ENCODE assay signal across 22 cellular contexts in genomic region chr2:400988-401679, GRCh38.
DNase-seq lines count a peak whose midpoint lies in the region; ATAC-seq and TF ChIP-seq lines count a peak whose summit lies in the region.
"Had no signal": no experiment of that assay in that cellular context is flagged by ENCODE, and none has a peak within 500 bp of the region (broad histone marks: within the 10 kb centered on the region; RNA-seq: fewer than 3 reads in every experiment).

No MANE protein-coding gene starts in this region.

- H3K4me1 Mint-ChIP-seq in mesothelial cell of epicardium, result peaks cover 24% of the 10 kb centered on the region
- no peaks in the 10 kb centered on the region for H3K4me1 Mint-ChIP-seq in naive thymus-derived CD4-positive, alpha-beta T cell

- H3K4me3 Mint-ChIP-seq in mesothelial cell of epicardium, result no peak overlapping the region
- no peak overlapping the region for H3K4me3 Mint-ChIP-seq in naive thymus-derived CD4-positive, alpha-beta T cell
- H3K4me3 Mint-ChIP-seq: activated T-helper 1 cell treated with anti-CD3 and anti-CD28 coated beads, Interleukin-12 subunit alpha, Interleukin-12 subunit beta, Interleukin-2, Interleukin-4 antibody, amounts not matched to agents 30 ng/mL and 10 ng/mL and 1 ng/mL, durations not matched to agents 14 hours and 24 hours and 36 hours; CD4-positive, alpha-beta T cell; dendritic cell treated with granulocyte-macrophage colony-stimulating factor and Interleukin-4, amounts not matched to agents 40 ng/mL and 50 ng/mL, for 4 days had no signal

- no peaks in the 10 kb centered on the region for H3K4me1 ChIP-seq in naive thymus-derived CD4-positive, alpha-beta T cell (ENCODE audit: control insufficient read depth in 2 of 2, insufficient read depth in 2 of 2, low read length in 2 of 2)
- no peaks in the 10 kb centered on the region for H3K4me1 ChIP-seq in left ventricle myocardium inferior
- no peaks in the 10 kb centered on the region for H3K4me1 ChIP-seq in HAP-1

- peaks cover 18% of the 10 kb centered on the region for H3K27me3 Mint-ChIP-seq in mesothelial cell of epicardium (ENCODE audit: low read depth)
- H3K27me3 Mint-ChIP-seq in naive thymus-derived CD4-positive, alpha-beta T cell, result peaks cover 0 to 6% (median 0%) of the 10 kb centered on the region in 5 donors
- H3K27me3 Mint-ChIP-seq: CD4-positive, alpha-beta T cell; dendritic cell treated with granulocyte-macrophage colony-stimulating factor and Interleukin-4, amounts not matched to agents 40 ng/mL and 50 ng/mL, for 4 days had no signal

- no peak for TF ChIP-seq CTCF in mesothelial cell of epicardium (IDR thresholded peaks at IDR 0.05; ENCODE audit: unreplicated experiment)
- no peak for TF ChIP-seq CTCF in left ventricle myocardium inferior (IDR thresholded peaks at IDR 0.05; ENCODE audit: borderline replicate concordance)

- in situ Hi-C loops in HAP-1 (cut with MboI; ENCODE audit: low sequenced_read_pairs), result no loop called here

- CTCF ChIA-PET in naive thymus-derived CD4-positive, alpha-beta T cell (lab: Charles Lee), result no interaction called here

- ATAC-seq in naive thymus-derived CD4-positive, alpha-beta T cell, result no peak
- ATAC-seq: mucosa of descending colon, sciatic nerve had no signal

- peaks cover 11% of the 10 kb centered on the region for H3K9me3 Mint-ChIP-seq in mesothelial cell of epicardium
- H3K9me3 Mint-ChIP-seq in naive thymus-derived CD4-positive, alpha-beta T cell, result peaks cover 0 to 18% (median 9%) of the 10 kb centered on the region in 11 donors
- H3K9me3 Mint-ChIP-seq: CD4-positive, alpha-beta T cell had no signal

- no peaks in the 10 kb centered on the region for H3K36me3 ChIP-seq in SK-N-MC (ENCODE audit: insufficient read depth, low read length)
- H3K36me3 ChIP-seq in naive thymus-derived CD4-positive, alpha-beta T cell (ENCODE audit: control insufficient read depth in 2 of 3, insufficient read depth in 3 of 3, low read length in 3 of 3), result no peaks in the 10 kb centered on the region
- H3K36me3 ChIP-seq in left ventricle myocardium inferior, result no peaks in the 10 kb centered on the region
- no peaks in the 10 kb centered on the region for H3K36me3 ChIP-seq in HAP-1 (replicated peaks)
- H3K36me3 ChIP-seq: WERI-Rb-1 had no signal

- intact Hi-C loops in naive thymus-derived CD4-positive, alpha-beta T cell (cut with micrococcal nuclease), result no loop called here
- intact Hi-C loops in left ventricle myocardium inferior (cut with micrococcal nuclease), result no loop called here

- H3K36me3 Mint-ChIP-seq in mesothelial cell of epicardium, result no peaks in the 10 kb centered on the region
- peaks cover 0 to 11% (median 0%) of the 10 kb centered on the region in 5 donors for H3K36me3 Mint-ChIP-seq in naive thymus-derived CD4-positive, alpha-beta T cell

- DNase-seq in DMS 273 (lab: John Stamatoyannopoulos, UW; ENCODE audit: unreplicated experiment), result peak; percentile 38
- no peak for DNase-seq in DMS 273 treated with DMSO at 0.1 percent for 48 hours (lab: John Stamatoyannopoulos, UW)
- peak; percentile 44 for DNase-seq in Daoy (ENCODE audit: low read depth)
- DNase-seq in SK-N-MC (ENCODE audit: low read depth, low spot score), result peak; percentile 2
- peak; percentile 45 to 78 for DNase-seq in mesothelial cell of epicardium (ENCODE audit: low spot score in 2 of 2, unreplicated experiment in 2 of 2)
- DNase-seq in naive thymus-derived CD4-positive, alpha-beta T cell, result no peak
- DNase-seq in left ventricle myocardium inferior, result no peak
- DNase-seq in HAP-1 (ENCODE audit: low spot score in 2 of 2), result no peak
- DNase-seq: activated CD4-positive, alpha-beta T cell treated with anti-CD3 and anti-CD28 coated beads, Interleukin-2, amount 50 U/mL, for 1 hour; activated naive CD4-positive, alpha-beta T cell treated with anti-CD3 and anti-CD28 coated beads, Interleukin-2, amount 50 U/mL, for 16 hours; amygdala; caudate nucleus; CD4-positive, alpha-beta T cell; mucosa of descending colon; NCI-H1092; NCI-H524; stimulated activated naive CD4-positive, alpha-beta T cell treated with Interleukin-2 at 50 U/mL for 16 hours; WERI-Rb-1 had no signal

- H3K4me3 ChIP-seq in SK-N-MC (0 out of 2 replicates have a peak overlapping the region, but pooled peaks have one; percentile 24), left ventricle myocardium inferior (no peak overlapping the region), HAP-1 (no peak overlapping the region)
- H3K4me3 ChIP-seq in naive thymus-derived CD4-positive, alpha-beta T cell (ENCODE audit: low read length), result no peak overlapping the region
- H3K4me3 ChIP-seq: mucosa of descending colon had no signal

- H3K9ac ChIP-seq in SK-N-MC (ENCODE audit: insufficient read length), result no peak overlapping the region

- H3K9me3 ChIP-seq in SK-N-MC (ENCODE audit: low read depth, low read length) (no peaks in the 10 kb centered on the region), left ventricle myocardium inferior (replicated peaks) (peaks cover 13% of the 10 kb centered on the region), HAP-1 (no peaks in the 10 kb centered on the region)
- H3K9me3 ChIP-seq in naive thymus-derived CD4-positive, alpha-beta T cell (ENCODE audit: control insufficient read depth in 2 of 3, low read length in 3 of 3), result peaks cover 0 to 9% (median 0%) of the 10 kb centered on the region in 3 experiments
- H3K9me3 ChIP-seq: mucosa of descending colon had no signal

- peak overlapping the region; percentile 85 for H3K27ac Mint-ChIP-seq in mesothelial cell of epicardium
- H3K27ac Mint-ChIP-seq in naive thymus-derived CD4-positive, alpha-beta T cell, result no peak overlapping the region
- H3K27ac Mint-ChIP-seq: activated T-helper 1 cell treated with anti-CD3 and anti-CD28 coated beads, Interleukin-12 subunit alpha, Interleukin-12 subunit beta, Interleukin-2, Interleukin-4 antibody, amounts not matched to agents 30 ng/mL and 10 ng/mL and 1 ng/mL, durations not matched to agents 14 hours and 24 hours and 36 hours; CD4-positive, alpha-beta T cell; dendritic cell treated with granulocyte-macrophage colony-stimulating factor and Interleukin-4, amounts not matched to agents 40 ng/mL and 50 ng/mL, for 4 days had no signal

- H3K27ac ChIP-seq in SK-N-MC (no peak overlapping the region), left ventricle myocardium inferior (replicated peaks) (no peak overlapping the region)
- H3K27ac ChIP-seq in naive thymus-derived CD4-positive, alpha-beta T cell (ENCODE audit: low read depth, low read length), result no peak overlapping the region
- H3K27ac ChIP-seq: 22Rv1, WERI-Rb-1 had no signal

- POLR2A ChIA-PET in naive thymus-derived CD4-positive, alpha-beta T cell (lab: Charles Lee), result no interaction called here

- H3K27me3 ChIP-seq in naive thymus-derived CD4-positive, alpha-beta T cell (ENCODE audit: control insufficient read depth in 2 of 2, insufficient read depth in 2 of 2, low read length in 2 of 2), result no peaks in the 10 kb centered on the region
- peaks cover 20% of the 10 kb centered on the region for H3K27me3 ChIP-seq in left ventricle myocardium inferior (ENCODE audit: low read depth)
- H3K27me3 ChIP-seq in HAP-1 (ENCODE audit: low read depth), result no peaks in the 10 kb centered on the region

Comparison
In these comparisons a context has a peak if more than half of its experiments do, and no peak if none do; other contexts are left out.
1. DNase-seq: peak in DMS 273 (single experiment), Daoy (single experiment), SK-N-MC (single experiment) and mesothelial cell of epicardium (2 of 2); none in DMS 273 treated with DMSO at 0.1 percent for 48 hours (single experiment), naive thymus-derived CD4-positive, alpha-beta T cell (0 of 9), left ventricle myocardium inferior (single experiment) and HAP-1 (0 of 2).